ENCODE assay signal across 1 cellular context in the genomic region with DNA sequence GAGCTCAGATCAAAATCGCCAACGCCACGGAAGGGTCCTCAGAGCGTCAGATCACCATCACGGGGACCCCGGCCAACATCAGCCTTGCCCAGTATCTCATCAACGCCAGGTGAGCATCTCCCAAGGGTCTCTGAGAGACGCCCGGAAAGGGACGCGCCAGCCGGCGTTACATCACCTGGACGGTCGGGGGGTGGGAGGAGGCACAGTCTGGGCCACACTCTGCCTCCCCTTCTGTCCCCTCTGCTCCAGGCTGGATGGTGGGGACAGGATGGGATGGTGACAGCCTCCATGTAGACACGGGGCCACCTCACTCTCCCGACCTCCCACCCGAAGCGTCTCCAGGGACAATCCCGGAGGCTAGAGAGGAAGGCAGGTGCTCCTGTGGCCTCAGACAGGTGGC.
TF ChIP-seq lines count a peak whose summit lies in the region.

No MANE protein-coding gene starts in this region.

TF ChIP-seq in H1, 55 proteins besides CTCF, POLR2A, EP300 and RAD21:
- TF ChIP-seq RXRA (IDR thresholded peaks at IDR 0.05; ENCODE audit: insufficient read depth, low read depth, low read length) (no peak), HDAC2 (IDR thresholded peaks at IDR 0.05; ENCODE audit: borderline replicate concordance in 1 of 2, low read depth in 2 of 2, low read length in 2 of 2) (no peak), SAP30 (IDR thresholded peaks at IDR 0.05; ENCODE audit: insufficient read depth, insufficient replicate concordance, low read length) (no peak), CBX8 (IDR thresholded peaks at IDR 0.05; ENCODE audit: borderline replicate concordance, low read depth, low read length) (no peak), ASH2L (IDR thresholded peaks at IDR 0.05; ENCODE audit: low read length) (no peak), CHD2 (IDR thresholded peaks at IDR 0.05; ENCODE audit: low read length) (no peak), CBX5 (IDR thresholded peaks at IDR 0.05; ENCODE audit: low read depth, low read length) (no peak), RNF2 (IDR thresholded peaks at IDR 0.05; ENCODE audit: borderline replicate concordance, low read depth, low read length, missing control alignments, poor library complexity, severe bottlenecking) (no peak), SIN3A (conservative IDR thresholded peaks at IDR 0.05 in 1 of 2, IDR thresholded peaks at IDR 0.05 in 1 of 2; ENCODE audit: low read depth in 1 of 2, low read length in 2 of 2) (no peak), JUN (IDR thresholded peaks at IDR 0.05; ENCODE audit: low read depth, low read length) (no peak), HDAC6 (IDR thresholded peaks at IDR 0.05; ENCODE audit: low read depth, low read length) (no peak), ZNF274 (IDR thresholded peaks at IDR 0.05; ENCODE audit: borderline replicate concordance, extremely low read depth, low read length) (no peak), SP2 (IDR thresholded peaks at IDR 0.05; ENCODE audit: low read length) (no peak)
- TF ChIP-seq, protein P1, sequence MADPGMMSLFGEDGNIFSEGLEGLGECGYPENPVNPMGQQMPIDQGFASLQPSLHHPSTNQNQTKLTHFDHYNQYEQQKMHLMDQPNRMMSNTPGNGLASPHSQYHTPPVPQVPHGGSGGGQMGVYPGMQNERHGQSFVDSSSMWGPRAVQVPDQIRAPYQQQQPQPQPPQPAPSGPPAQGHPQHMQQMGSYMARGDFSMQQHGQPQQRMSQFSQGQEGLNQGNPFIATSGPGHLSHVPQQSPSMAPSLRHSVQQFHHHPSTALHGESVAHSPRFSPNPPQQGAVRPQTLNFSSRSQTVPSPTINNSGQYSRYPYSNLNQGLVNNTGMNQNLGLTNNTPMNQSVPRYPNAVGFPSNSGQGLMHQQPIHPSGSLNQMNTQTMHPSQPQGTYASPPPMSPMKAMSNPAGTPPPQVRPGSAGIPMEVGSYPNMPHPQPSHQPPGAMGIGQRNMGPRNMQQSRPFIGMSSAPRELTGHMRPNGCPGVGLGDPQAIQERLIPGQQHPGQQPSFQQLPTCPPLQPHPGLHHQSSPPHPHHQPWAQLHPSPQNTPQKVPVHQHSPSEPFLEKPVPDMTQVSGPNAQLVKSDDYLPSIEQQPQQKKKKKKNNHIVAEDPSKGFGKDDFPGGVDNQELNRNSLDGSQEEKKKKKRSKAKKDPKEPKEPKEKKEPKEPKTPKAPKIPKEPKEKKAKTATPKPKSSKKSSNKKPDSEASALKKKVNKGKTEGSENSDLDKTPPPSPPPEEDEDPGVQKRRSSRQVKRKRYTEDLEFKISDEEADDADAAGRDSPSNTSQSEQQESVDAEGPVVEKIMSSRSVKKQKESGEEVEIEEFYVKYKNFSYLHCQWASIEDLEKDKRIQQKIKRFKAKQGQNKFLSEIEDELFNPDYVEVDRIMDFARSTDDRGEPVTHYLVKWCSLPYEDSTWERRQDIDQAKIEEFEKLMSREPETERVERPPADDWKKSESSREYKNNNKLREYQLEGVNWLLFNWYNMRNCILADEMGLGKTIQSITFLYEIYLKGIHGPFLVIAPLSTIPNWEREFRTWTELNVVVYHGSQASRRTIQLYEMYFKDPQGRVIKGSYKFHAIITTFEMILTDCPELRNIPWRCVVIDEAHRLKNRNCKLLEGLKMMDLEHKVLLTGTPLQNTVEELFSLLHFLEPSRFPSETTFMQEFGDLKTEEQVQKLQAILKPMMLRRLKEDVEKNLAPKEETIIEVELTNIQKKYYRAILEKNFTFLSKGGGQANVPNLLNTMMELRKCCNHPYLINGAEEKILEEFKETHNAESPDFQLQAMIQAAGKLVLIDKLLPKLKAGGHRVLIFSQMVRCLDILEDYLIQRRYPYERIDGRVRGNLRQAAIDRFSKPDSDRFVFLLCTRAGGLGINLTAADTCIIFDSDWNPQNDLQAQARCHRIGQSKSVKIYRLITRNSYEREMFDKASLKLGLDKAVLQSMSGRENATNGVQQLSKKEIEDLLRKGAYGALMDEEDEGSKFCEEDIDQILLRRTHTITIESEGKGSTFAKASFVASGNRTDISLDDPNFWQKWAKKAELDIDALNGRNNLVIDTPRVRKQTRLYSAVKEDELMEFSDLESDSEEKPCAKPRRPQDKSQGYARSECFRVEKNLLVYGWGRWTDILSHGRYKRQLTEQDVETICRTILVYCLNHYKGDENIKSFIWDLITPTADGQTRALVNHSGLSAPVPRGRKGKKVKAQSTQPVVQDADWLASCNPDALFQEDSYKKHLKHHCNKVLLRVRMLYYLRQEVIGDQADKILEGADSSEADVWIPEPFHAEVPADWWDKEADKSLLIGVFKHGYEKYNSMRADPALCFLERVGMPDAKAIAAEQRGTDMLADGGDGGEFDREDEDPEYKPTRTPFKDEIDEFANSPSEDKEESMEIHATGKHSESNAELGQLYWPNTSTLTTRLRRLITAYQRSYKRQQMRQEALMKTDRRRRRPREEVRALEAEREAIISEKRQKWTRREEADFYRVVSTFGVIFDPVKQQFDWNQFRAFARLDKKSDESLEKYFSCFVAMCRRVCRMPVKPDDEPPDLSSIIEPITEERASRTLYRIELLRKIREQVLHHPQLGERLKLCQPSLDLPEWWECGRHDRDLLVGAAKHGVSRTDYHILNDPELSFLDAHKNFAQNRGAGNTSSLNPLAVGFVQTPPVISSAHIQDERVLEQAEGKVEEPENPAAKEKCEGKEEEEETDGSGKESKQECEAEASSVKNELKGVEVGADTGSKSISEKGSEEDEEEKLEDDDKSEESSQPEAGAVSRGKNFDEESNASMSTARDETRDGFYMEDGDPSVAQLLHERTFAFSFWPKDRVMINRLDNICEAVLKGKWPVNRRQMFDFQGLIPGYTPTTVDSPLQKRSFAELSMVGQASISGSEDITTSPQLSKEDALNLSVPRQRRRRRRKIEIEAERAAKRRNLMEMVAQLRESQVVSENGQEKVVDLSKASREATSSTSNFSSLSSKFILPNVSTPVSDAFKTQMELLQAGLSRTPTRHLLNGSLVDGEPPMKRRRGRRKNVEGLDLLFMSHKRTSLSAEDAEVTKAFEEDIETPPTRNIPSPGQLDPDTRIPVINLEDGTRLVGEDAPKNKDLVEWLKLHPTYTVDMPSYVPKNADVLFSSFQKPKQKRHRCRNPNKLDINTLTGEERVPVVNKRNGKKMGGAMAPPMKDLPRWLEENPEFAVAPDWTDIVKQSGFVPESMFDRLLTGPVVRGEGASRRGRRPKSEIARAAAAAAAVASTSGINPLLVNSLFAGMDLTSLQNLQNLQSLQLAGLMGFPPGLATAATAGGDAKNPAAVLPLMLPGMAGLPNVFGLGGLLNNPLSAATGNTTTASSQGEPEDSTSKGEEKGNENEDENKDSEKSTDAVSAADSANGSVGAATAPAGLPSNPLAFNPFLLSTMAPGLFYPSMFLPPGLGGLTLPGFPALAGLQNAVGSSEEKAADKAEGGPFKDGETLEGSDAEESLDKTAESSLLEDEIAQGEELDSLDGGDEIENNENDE (IDR thresholded peaks at IDR 0.05; ENCODE audit: insufficient replicate concordance, low read length) = no peak
- TF ChIP-seq, protein P2, sequence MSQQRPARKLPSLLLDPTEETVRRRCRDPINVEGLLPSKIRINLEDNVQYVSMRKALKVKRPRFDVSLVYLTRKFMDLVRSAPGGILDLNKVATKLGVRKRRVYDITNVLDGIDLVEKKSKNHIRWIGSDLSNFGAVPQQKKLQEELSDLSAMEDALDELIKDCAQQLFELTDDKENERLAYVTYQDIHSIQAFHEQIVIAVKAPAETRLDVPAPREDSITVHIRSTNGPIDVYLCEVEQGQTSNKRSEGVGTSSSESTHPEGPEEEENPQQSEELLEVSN (IDR thresholded peaks at IDR 0.05) = no peak
TF ChIP-seq in H1: peak in this region for 0.
